1 cellular context compared by ENCODE assay signal in the genomic region with DNA sequence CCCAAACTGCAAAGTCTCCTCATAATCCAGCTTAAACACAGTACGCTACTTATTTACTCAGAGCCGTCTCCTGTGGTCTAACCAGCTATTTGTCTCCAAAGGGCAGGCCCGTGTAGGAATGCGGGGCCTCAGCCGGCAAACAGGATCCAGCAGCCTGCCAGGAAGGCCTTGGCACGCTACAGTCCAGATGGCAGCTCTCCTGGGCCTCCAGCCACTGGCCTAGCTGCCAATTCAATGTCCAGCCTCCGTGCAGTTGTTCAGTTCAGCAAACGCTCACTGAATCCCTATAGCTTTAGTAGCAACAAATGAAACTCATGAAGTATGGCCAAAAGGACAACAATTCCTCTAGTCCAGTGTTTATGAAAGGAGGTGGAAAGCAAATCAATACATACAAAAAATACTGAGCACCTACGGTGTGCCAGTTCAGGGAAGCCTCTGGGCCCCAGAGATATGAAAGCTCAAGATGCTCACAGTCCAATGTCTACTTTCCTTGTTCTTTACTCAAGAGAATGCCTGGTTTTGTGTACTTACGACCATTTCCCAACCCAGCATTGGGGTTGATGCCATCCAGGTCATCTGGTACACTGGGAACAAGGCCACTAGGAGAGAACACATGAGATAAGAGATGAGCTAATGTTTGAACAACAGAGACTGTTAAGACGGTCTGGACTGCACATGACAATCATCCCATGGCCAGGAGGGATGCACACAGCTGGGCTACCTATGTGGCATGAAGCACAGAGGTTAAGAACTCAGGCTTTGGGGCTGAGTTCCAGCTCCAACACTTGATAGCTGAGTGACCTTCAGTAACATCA.
A peak's percentile ranks its signal among the peaks of the same experiment; 100 is the strongest.
TF ChIP-seq lines count a peak whose summit lies in the region.

No MANE protein-coding gene starts in this region.

TF ChIP-seq in HepG2, 621 proteins besides CTCF, POLR2A, EP300 and RAD21 (continued from another document and continues in another):
- TF ChIP-seq, protein P1, sequence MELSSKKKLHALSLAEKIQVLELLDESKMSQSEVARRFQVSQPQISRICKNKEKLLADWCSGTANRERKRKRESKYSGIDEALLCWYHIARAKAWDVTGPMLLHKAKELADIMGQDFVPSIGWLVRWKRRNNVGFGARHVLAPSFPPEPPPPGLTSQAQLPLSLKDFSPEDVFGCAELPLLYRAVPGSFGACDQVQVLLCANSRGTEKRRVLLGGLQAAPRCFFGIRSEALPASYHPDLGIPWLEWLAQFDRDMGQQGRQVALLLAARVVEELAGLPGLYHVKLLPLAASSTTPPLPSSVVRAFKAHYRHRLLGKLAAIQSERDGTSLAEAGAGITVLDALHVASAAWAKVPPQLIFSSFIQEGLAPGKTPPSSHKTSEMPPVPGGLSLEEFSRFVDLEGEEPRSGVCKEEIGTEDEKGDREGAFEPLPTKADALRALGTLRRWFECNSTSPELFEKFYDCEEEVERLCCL (CRISPR knock-in tag; IDR thresholded peaks at IDR 0.05; ENCODE audit: borderline replicate concordance) = no peak
- TF ChIP-seq PTBP1 (IDR thresholded peaks at IDR 0.05; ENCODE audit: low read depth, low read length, poor library complexity, severe bottlenecking) (no peak), TFAP4 (IDR thresholded peaks at IDR 0.05; ENCODE audit: borderline replicate concordance, low read depth) (peak; percentile 95), NR1H2 (CRISPR knock-in tag; IDR thresholded peaks at IDR 0.05; ENCODE audit: borderline replicate concordance, low read depth) (no peak; the same call in 1 of the 2 replicates), ZNF143 (CRISPR knock-in tag; IDR thresholded peaks at IDR 0.05) (no peak; the same call in 1 of the 2 replicates), PAF1 (CRISPR knock-in tag; IDR thresholded peaks at IDR 0.05) (no peak), HMG20B (CRISPR knock-in tag; conservative IDR thresholded peaks at IDR 0.05) (peak; percentile 99), ZNF335 (CRISPR knock-in tag; IDR thresholded peaks at IDR 0.05) (0 out of 2 replicates have a peak, but pooled peaks have one; percentile 12), ZNF776 (CRISPR knock-in tag; IDR thresholded peaks at IDR 0.05) (no peak), ZNF180 (CRISPR knock-in tag; IDR thresholded peaks at IDR 0.05; ENCODE audit: borderline replicate concordance, low read depth) (no peak), PPARG (CRISPR knock-in tag; conservative IDR thresholded peaks at IDR 0.05) (peak; percentile 93), ZNF577 (CRISPR knock-in tag; IDR thresholded peaks at IDR 0.05; ENCODE audit: borderline replicate concordance, low read depth) (no peak), ONECUT2 (CRISPR knock-in tag; IDR thresholded peaks at IDR 0.05) (peak; percentile 71; the same call in 1 of the 2 replicates), KDM3A (CRISPR knock-in tag; IDR thresholded peaks at IDR 0.05; ENCODE audit: low read depth) (0 out of 2 replicates have a peak, but pooled peaks have one; percentile 65), NBN (conservative IDR thresholded peaks at IDR 0.05) (no peak), PRPF4 (IDR thresholded peaks at IDR 0.05; ENCODE audit: low read depth, low read length, poor library complexity, severe bottlenecking) (no peak), ZNF597 (CRISPR knock-in tag; IDR thresholded peaks at IDR 0.05) (no peak), TBP (CRISPR knock-in tag; IDR thresholded peaks at IDR 0.05) (no peak), SALL2 (CRISPR knock-in tag; IDR thresholded peaks at IDR 0.05) (peak; percentile 63; the same call in 1 of the 2 replicates), PCBP2 (optimal IDR thresholded peaks at IDR 0.05; ENCODE audit: low read depth, low read length, poor library complexity, severe bottlenecking) (no peak), ELF1 (CRISPR knock-in tag; IDR thresholded peaks at IDR 0.05) (no peak), KLF15 (CRISPR knock-in tag; IDR thresholded peaks at IDR 0.05; ENCODE audit: borderline replicate concordance) (no peak), PRMT3 (CRISPR knock-in tag; IDR thresholded peaks at IDR 0.05; ENCODE audit: borderline replicate concordance, low read depth) (no peak), ZNF766 (CRISPR knock-in tag; IDR thresholded peaks at IDR 0.05; ENCODE audit: borderline replicate concordance) (0 out of 2 replicates have a peak, but pooled peaks have one; percentile 39), DPF2 (CRISPR knock-in tag; IDR thresholded peaks at IDR 0.05; ENCODE audit: borderline replicate concordance, low read depth) (peak; percentile 87), ZNF747 (CRISPR knock-in tag; IDR thresholded peaks at IDR 0.05; ENCODE audit: borderline replicate concordance) (peak; percentile 54; the same call in 1 of the 2 replicates), ZSCAN31 (CRISPR knock-in tag; IDR thresholded peaks at IDR 0.05; ENCODE audit: low read depth) (no peak; the same call in 1 of the 2 replicates), ZNF816 (CRISPR knock-in tag; IDR thresholded peaks at IDR 0.05; ENCODE audit: borderline replicate concordance) (no peak), NCOA5 (CRISPR knock-in tag; IDR thresholded peaks at IDR 0.05) (no peak)
- TF ChIP-seq, protein P2, sequence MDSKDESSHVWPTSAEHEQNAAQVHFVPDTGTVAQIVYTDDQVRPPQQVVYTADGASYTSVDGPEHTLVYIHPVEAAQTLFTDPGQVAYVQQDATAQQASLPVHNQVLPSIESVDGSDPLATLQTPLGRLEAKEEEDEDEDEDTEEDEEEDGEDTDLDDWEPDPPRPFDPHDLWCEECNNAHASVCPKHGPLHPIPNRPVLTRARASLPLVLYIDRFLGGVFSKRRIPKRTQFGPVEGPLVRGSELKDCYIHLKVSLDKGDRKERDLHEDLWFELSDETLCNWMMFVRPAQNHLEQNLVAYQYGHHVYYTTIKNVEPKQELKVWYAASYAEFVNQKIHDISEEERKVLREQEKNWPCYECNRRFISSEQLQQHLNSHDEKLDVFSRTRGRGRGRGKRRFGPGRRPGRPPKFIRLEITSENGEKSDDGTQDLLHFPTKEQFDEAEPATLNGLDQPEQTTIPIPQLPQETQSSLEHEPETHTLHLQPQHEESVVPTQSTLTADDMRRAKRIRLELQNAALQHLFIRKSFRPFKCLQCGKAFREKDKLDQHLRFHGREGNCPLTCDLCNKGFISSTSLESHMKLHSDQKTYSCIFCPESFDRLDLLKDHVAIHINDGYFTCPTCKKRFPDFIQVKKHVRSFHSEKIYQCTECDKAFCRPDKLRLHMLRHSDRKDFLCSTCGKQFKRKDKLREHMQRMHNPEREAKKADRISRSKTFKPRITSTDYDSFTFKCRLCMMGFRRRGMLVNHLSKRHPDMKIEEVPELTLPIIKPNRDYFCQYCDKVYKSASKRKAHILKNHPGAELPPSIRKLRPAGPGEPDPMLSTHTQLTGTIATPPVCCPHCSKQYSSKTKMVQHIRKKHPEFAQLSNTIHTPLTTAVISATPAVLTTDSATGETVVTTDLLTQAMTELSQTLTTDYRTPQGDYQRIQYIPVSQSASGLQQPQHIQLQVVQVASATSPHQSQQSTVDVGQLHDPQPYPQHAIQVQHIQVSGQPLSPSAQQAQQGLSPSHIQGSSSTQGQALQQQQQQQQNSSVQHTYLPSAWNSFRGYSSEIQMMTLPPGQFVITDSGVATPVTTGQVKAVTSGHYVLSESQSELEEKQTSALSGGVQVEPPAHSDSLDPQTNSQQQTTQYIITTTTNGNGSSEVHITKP (CRISPR knock-in tag; IDR thresholded peaks at IDR 0.05; ENCODE audit: low read depth) = no peak
- TF ChIP-seq, protein P3, sequence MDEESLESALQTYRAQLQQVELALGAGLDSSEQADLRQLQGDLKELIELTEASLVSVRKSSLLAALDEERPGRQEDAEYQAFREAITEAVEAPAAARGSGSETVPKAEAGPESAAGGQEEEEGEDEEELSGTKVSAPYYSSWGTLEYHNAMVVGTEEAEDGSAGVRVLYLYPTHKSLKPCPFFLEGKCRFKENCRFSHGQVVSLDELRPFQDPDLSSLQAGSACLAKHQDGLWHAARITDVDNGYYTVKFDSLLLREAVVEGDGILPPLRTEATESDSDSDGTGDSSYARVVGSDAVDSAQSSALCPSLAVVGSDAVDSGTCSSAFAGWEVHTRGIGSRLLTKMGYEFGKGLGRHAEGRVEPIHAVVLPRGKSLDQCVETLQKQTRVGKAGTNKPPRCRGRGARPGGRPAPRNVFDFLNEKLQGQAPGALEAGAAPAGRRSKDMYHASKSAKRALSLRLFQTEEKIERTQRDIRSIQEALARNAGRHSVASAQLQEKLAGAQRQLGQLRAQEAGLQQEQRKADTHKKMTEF (CRISPR knock-in tag; IDR thresholded peaks at IDR 0.05) = peak; percentile 95
- TF ChIP-seq, protein P4, sequence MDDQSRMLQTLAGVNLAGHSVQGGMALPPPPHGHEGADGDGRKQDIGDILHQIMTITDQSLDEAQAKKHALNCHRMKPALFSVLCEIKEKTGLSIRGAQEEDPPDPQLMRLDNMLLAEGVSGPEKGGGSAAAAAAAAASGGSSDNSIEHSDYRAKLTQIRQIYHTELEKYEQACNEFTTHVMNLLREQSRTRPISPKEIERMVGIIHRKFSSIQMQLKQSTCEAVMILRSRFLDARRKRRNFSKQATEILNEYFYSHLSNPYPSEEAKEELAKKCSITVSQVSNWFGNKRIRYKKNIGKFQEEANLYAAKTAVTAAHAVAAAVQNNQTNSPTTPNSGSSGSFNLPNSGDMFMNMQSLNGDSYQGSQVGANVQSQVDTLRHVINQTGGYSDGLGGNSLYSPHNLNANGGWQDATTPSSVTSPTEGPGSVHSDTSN (CRISPR knock-in tag; IDR thresholded peaks at IDR 0.05; ENCODE audit: borderline replicate concordance) = no peak
- TF ChIP-seq, protein P5, sequence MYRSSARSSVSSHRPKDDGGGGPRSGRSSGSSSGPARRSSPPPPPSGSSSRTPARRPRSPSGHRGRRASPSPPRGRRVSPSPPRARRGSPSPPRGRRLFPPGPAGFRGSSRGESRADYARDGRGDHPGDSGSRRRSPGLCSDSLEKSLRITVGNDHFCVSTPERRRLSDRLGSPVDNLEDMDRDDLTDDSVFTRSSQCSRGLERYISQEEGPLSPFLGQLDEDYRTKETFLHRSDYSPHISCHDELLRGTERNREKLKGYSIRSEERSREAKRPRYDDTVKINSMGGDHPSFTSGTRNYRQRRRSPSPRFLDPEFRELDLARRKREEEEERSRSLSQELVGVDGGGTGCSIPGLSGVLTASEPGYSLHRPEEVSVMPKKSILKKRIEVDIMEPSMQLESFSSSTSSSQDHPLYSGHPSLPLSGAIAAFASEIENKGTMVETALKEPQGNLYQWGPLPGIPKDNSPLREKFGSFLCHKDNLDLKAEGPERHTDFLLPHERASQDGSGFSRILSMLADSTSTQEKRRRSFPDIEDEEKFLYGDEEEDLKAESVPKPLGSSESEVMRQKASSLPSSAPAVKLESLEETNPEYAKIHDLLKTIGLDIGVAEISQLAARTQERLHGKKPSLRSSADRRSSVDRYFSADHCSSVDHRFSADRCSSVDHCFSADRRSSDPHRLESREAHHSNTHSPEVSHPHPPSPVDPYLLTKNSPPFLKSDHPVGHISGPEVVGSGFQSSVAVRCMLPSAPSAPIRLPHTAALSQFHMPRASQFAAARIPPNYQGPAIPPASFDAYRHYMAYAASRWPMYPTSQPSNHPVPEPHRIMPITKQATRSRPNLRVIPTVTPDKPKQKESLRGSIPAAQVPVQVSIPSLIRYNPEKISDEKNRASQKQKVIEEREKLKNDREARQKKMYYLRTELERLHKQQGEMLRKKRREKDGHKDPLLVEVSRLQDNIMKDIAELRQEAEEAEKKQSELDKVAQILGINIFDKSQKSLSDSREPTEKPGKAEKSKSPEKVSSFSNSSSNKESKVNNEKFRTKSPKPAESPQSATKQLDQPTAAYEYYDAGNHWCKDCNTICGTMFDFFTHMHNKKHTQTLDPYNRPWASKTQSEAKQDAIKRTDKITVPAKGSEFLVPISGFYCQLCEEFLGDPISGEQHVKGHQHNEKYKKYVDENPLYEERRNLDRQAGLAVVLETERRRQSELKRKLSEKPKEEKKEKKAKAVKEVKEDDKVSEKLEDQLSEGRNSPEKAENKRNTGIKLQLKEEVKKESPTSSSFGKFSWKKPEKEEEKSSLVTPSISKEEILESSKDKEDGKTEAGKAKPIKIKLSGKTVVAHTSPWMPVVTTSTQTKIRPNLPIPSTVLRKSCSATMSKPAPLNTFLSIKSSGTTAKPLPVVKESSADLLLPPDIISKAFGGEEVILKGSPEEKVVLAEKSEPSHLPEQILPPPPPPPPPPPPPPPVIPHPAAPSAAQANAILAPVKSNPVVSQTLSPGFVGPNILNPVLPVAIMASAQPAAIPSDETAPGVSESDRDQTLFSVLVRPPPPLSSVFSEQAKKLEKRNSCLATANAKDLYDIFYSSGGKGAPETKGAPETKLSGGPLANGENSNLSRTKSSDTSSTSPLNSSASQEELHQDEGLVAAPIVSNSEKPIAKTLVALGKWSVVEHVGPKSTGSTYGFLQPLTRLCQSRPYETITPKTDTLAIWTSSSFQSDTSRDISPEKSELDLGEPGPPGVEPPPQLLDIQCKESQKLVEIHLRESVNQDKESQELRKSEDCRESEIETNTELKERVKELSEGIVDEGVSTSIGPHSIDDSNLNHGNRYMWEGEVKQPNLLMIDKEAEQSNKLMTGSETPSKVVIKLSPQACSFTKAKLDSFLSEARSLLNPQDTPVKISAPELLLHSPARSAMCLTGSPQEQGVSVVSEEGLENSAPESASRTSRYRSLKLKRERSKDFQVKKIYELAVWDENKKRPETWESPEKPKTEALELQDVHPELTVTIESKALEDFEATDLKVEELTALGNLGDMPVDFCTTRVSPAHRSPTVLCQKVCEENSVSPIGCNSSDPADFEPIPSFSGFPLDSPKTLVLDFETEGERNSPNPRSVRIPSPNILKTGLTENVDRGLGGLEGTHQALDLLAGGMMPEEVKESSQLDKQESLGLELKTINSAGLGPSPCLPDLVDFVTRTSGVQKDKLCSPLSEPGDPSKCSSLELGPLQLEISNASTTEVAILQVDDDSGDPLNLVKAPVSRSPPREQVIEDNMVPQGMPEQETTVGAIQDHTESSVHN (CRISPR knock-in tag; IDR thresholded peaks at IDR 0.05) = no peak
- TF ChIP-seq, protein P6, sequence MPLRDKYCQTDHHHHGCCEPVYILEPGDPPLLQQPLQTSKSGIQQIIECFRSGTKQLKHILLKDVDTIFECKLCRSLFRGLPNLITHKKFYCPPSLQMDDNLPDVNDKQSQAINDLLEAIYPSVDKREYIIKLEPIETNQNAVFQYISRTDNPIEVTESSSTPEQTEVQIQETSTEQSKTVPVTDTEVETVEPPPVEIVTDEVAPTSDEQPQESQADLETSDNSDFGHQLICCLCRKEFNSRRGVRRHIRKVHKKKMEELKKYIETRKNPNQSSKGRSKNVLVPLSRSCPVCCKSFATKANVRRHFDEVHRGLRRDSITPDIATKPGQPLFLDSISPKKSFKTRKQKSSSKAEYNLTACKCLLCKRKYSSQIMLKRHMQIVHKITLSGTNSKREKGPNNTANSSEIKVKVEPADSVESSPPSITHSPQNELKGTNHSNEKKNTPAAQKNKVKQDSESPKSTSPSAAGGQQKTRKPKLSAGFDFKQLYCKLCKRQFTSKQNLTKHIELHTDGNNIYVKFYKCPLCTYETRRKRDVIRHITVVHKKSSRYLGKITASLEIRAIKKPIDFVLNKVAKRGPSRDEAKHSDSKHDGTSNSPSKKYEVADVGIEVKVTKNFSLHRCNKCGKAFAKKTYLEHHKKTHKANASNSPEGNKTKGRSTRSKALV (CRISPR knock-in tag; IDR thresholded peaks at IDR 0.05) = peak; percentile 60; the same call in 1 of the 2 replicates
